15 cellular contexts compared by ENCODE assay signal in genomic region chr4:151660676-151661075, GRCh38.
A peak's percentile ranks its signal among the peaks of the same experiment; 100 is the strongest.
DNase-seq lines count a peak whose midpoint lies in the region; ATAC-seq and TF ChIP-seq lines count a peak whose summit lies in the region.
"Had no signal": no experiment of that assay in that cellular context is flagged by ENCODE, and none has a peak within 500 bp of the region (broad histone marks: within the 10 kb centered on the region; RNA-seq: fewer than 3 reads in every experiment).

No MANE protein-coding gene starts in this region.

- no peaks in the 10 kb centered on the region for H3K9me2 ChIP-seq in PC-3 (replicated peaks; ENCODE audit: low read length)

- peaks cover 27% of the 10 kb centered on the region for H3K4me1 Mint-ChIP-seq in activated naive CD4-positive, alpha-beta T cell treated with anti-CD3 and anti-CD28 coated beads, Interleukin-2, amount 10 ng/mL, durations not matched to agents 7 days and 5 days
- peaks cover 6% of the 10 kb centered on the region for H3K4me1 Mint-ChIP-seq in endodermal cell
- H3K4me1 Mint-ChIP-seq: B cell had no signal

- H3K4me3 Mint-ChIP-seq in activated naive CD4-positive, alpha-beta T cell treated with anti-CD3 and anti-CD28 coated beads, Interleukin-2, amount 10 ng/mL, durations not matched to agents 7 days and 5 days, result no peak overlapping the region
- H3K4me3 Mint-ChIP-seq in endodermal cell, result no peak overlapping the region
- H3K4me3 Mint-ChIP-seq: B cell; CD4-positive, alpha-beta T cell had no signal

- intact Hi-C loops in psoas muscle (cut with DNase I) (no loop called here), PC-3 (cut with micrococcal nuclease) (no loop called here)

- CTCF ChIA-PET in activated naive CD4-positive, alpha-beta T cell treated with anti-CD3 and anti-CD28 coated beads, Interleukin-2, amount 10 ng/mL, durations not matched to agents 7 days and 5 days (lab: Charles Lee), result interaction anchor here (1.4 kb wide), 1 partner anchor 16 kb away, joined by 4 read pairs; no protein-coding TSS in a partner anchor
- CTCF ChIA-PET in PC-3 (lab: Charles Lee), result no interaction called here

- no peak for DNase-seq in activated naive CD4-positive, alpha-beta T cell treated with anti-CD3 and anti-CD28 coated beads, Interleukin-2, amount 10 ng/mL, durations not matched to agents 7 days and 5 days
- no peak for DNase-seq in activated naive CD4-positive, alpha-beta T cell treated with anti-CD3 and anti-CD28 coated beads, Interleukin-2, amount 50 U/mL, for 16 hours
- DNase-seq in endodermal cell, result peak; percentile 24
- DNase-seq in psoas muscle, result no peak
- no peak for DNase-seq in RPMI8226
- no peak for DNase-seq in PC-3
- DNase-seq: C1 segment of cervical spinal cord; CD4-positive, alpha-beta T cell; DND-41; GDM1 had no signal

- H3K27ac Mint-ChIP-seq in activated naive CD4-positive, alpha-beta T cell treated with anti-CD3 and anti-CD28 coated beads, Interleukin-2, amount 10 ng/mL, durations not matched to agents 7 days and 5 days, result peak overlapping the region; percentile 84
- H3K27ac Mint-ChIP-seq in endodermal cell, result no peak overlapping the region
- H3K27ac Mint-ChIP-seq: B cell; CD4-positive, alpha-beta T cell had no signal

- H3K36me3 Mint-ChIP-seq in activated naive CD4-positive, alpha-beta T cell treated with anti-CD3 and anti-CD28 coated beads, Interleukin-2, amount 10 ng/mL, durations not matched to agents 7 days and 5 days, result peaks cover 9% of the 10 kb centered on the region
- H3K36me3 Mint-ChIP-seq in endodermal cell (ENCODE audit: low read depth), result peaks cover 7% of the 10 kb centered on the region

- peaks cover 3% of the 10 kb centered on the region for H3K27me3 Mint-ChIP-seq in activated naive CD4-positive, alpha-beta T cell treated with anti-CD3 and anti-CD28 coated beads, Interleukin-2, amount 10 ng/mL, durations not matched to agents 7 days and 5 days
- H3K27me3 Mint-ChIP-seq in endodermal cell (ENCODE audit: insufficient read depth), result no peaks in the 10 kb centered on the region
- H3K27me3 Mint-ChIP-seq: CD4-positive, alpha-beta T cell had no signal

- no peaks in the 10 kb centered on the region for H4K20me1 ChIP-seq in PC-3 (ENCODE audit: low read length)

- ATAC-seq in psoas muscle, result peak in 3 of 4 donors; percentile 9 to 57 (median 49)
- no peak for ATAC-seq in PC-3
- no peak for ATAC-seq in HG02759 (IDR thresholded peaks at IDR 0.05; ENCODE audit: unreplicated experiment)

- H3K27ac ChIP-seq in angular gyrus (ENCODE audit: low read depth, low read length) (peak overlapping the region; percentile 39), endodermal cell (ENCODE audit: low read depth, low read length) (no peak overlapping the region), psoas muscle (peak overlapping the region; percentile 78), PC-3 (ENCODE audit: low read length) (no peak overlapping the region)
- H3K27ac ChIP-seq: HL-60 had no signal

- H3K9ac ChIP-seq in endodermal cell (ENCODE audit: extremely low read depth, low read length, poor library complexity, severe bottlenecking) (no peak overlapping the region), PC-3 (ENCODE audit: low read length) (no peak overlapping the region)

- H3K9me3 Mint-ChIP-seq in activated naive CD4-positive, alpha-beta T cell treated with anti-CD3 and anti-CD28 coated beads, Interleukin-2, amount 10 ng/mL, durations not matched to agents 7 days and 5 days, result peaks cover 3% of the 10 kb centered on the region
- no peaks in the 10 kb centered on the region for H3K9me3 Mint-ChIP-seq in endodermal cell
- H3K9me3 Mint-ChIP-seq: CD4-positive, alpha-beta T cell had no signal

- no peaks in the 10 kb centered on the region for H3K9me3 ChIP-seq in endodermal cell (ENCODE audit: control insufficient read depth, low read length)
- H3K9me3 ChIP-seq in psoas muscle, result no peaks in the 10 kb centered on the region
- H3K9me3 ChIP-seq in PC-3 (ENCODE audit: low read length), result no peaks in the 10 kb centered on the region
- H3K9me3 ChIP-seq: HAP-1 had no signal

- H3K36me3 ChIP-seq in endodermal cell (ENCODE audit: control insufficient read depth, insufficient read depth, low read length) (no peaks in the 10 kb centered on the region), psoas muscle (ENCODE audit: insufficient read depth in 1 of 2, low read depth in 1 of 2) (peaks cover 0 to 36% of the 10 kb centered on the region in 2 donors), PC-3 (ENCODE audit: low read depth, low read length) (no peaks in the 10 kb centered on the region)
- H3K36me3 ChIP-seq: HAP-1 had no signal

- no peak for TF ChIP-seq CTCF in endodermal cell (conservative IDR thresholded peaks at IDR 0.05)
- TF ChIP-seq CTCF in psoas muscle (IDR thresholded peaks at IDR 0.05), result no peak
- no peak for TF ChIP-seq CTCF in PC-3 (conservative IDR thresholded peaks at IDR 0.05; ENCODE audit: low read depth, low read length)

- H3K79me2 ChIP-seq in PC-3 (ENCODE audit: low read length), result no peaks in the 10 kb centered on the region

- POLR2A ChIA-PET in PC-3 (lab: Charles Lee; ENCODE audit: unreplicated experiment), result no interaction called here

- no peaks in the 10 kb centered on the region for H3F3A ChIP-seq in PC-3 (ENCODE audit: low read length, unreplicated experiment)

- H3K4me2 ChIP-seq in PC-3 (ENCODE audit: low read length), result no peak overlapping the region

- H3K4me1 ChIP-seq in endodermal cell (ENCODE audit: control insufficient read depth, insufficient read depth, low read length) (no peaks in the 10 kb centered on the region), psoas muscle (peaks cover 43% of the 10 kb centered on the region), PC-3 (ENCODE audit: insufficient read depth, low read length) (no peaks in the 10 kb centered on the region)
- H3K4me1 ChIP-seq: HAP-1 had no signal

- H3K4me3 ChIP-seq in endodermal cell (ENCODE audit: low read length) (no peak overlapping the region), psoas muscle (no peak overlapping the region), PC-3 (ENCODE audit: low read length) (no peak overlapping the region)
- H3K4me3 ChIP-seq: HAP-1 had no signal

- BruUV-seq in PC-3 (replicated peaks; lab: Mats Ljungman, UMichigan), result no TSS peak

- H2AFZ ChIP-seq in PC-3 (ENCODE audit: low read length), result no peak overlapping the region

- no peaks in the 10 kb centered on the region for H3K27me3 ChIP-seq in endodermal cell (ENCODE audit: control insufficient read depth, insufficient read depth, low read length, poor library complexity, severe bottlenecking)
- H3K27me3 ChIP-seq in psoas muscle (ENCODE audit: insufficient read depth in 3 of 3, low read length in 2 of 3), result no peaks in the 10 kb centered on the region
- no peaks in the 10 kb centered on the region for H3K27me3 ChIP-seq in PC-3 (ENCODE audit: low read length)

Comparison
In these comparisons a context has a peak if more than half of its experiments do, and no peak if none do; other contexts are left out.
1. H3K27ac ChIP-seq: peak in angular gyrus (single experiment) and psoas muscle (single experiment); none in endodermal cell (single experiment) and PC-3 (single experiment).
2. ATAC-seq: peak in psoas muscle (3 of 4); none in PC-3 (single experiment) and HG02759 (single experiment).